10 cellular contexts compared by ENCODE assay signal in the genomic region with DNA sequence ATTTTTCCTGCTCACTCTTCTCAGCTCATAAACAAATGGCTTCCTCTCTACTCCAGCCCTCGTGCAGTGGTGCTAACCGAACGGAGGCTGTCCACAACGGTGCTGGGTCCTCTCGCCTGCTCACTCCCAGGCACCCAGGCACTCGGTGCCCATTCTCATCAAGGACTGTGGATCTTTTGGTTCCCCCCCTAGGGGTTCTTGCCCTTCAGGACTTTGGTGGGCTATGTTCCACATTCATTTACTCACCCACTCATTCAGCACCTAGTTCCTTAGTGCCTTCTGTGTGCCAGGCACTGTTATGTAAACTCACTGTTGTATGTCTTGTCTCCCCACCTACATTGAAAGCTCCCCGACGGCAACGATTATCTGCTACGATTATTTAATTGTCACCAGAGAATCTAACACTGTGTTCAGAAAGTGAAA.
A peak's percentile ranks its signal among the peaks of the same experiment; 100 is the strongest.
DNase-seq lines count a peak whose midpoint lies in the region; ATAC-seq and TF ChIP-seq lines count a peak whose summit lies in the region.
"Had no signal": no experiment of that assay in that cellular context is flagged by ENCODE, and none has a peak within 500 bp of the region (broad histone marks: within the 10 kb centered on the region; RNA-seq: fewer than 3 reads in every experiment).

No MANE protein-coding gene starts in this region.

- no peaks in the 10 kb centered on the region for H3K27me3 Mint-ChIP-seq in activated naive CD8-positive, alpha-beta T cell treated with anti-CD3 and anti-CD28 coated beads for 36 hours

- H3K9me3 ChIP-seq in right lobe of liver (no peaks in the 10 kb centered on the region), suprapubic skin (no peaks in the 10 kb centered on the region)

- H3K9me3 Mint-ChIP-seq in activated naive CD8-positive, alpha-beta T cell treated with anti-CD3 and anti-CD28 coated beads for 36 hours, result no peaks in the 10 kb centered on the region

- TF ChIP-seq CTCF in right lobe of liver (IDR thresholded peaks at IDR 0.05), result no peak
- TF ChIP-seq CTCF in suprapubic skin (IDR thresholded peaks at IDR 0.05), result no peak

- H3K4me1 Mint-ChIP-seq in activated naive CD8-positive, alpha-beta T cell treated with anti-CD3 and anti-CD28 coated beads for 36 hours, result peaks cover 84% of the 10 kb centered on the region

- peak overlapping the region in 1 of 3 donors; percentile 3 for H3K4me3 ChIP-seq in right lobe of liver
- H3K4me3 ChIP-seq in suprapubic skin, result no peak overlapping the region

- H3K27me3 ChIP-seq in right lobe of liver (no peaks in the 10 kb centered on the region), suprapubic skin (no peaks in the 10 kb centered on the region)

- peak overlapping the region; percentile 97 for H3K27ac Mint-ChIP-seq in activated naive CD8-positive, alpha-beta T cell treated with anti-CD3 and anti-CD28 coated beads for 36 hours

- H3K4me1 ChIP-seq in right lobe of liver (no peaks in the 10 kb centered on the region), suprapubic skin (peaks cover 25% of the 10 kb centered on the region)

- WGBS in right lobe of liver (ENCODE audit: insufficient coverage, low coverage, low lambda C conversion rate, missing lambda C conversion rate), result 64% methylated on average over 10 of the region's 10 CpGs
- WGBS in suprapubic skin, result 51% methylated on average over 10 of the region's 10 CpGs

- H3K4me3 Mint-ChIP-seq in activated naive CD8-positive, alpha-beta T cell treated with anti-CD3 and anti-CD28 coated beads for 36 hours, result peak overlapping the region; percentile 86

- TF ChIP-seq POLR2A in right lobe of liver (IDR thresholded peaks at IDR 0.05) (no peak), suprapubic skin (IDR thresholded peaks at IDR 0.05) (no peak)

- H3K27ac ChIP-seq in right lobe of liver (peak overlapping the region in 2 of 3 donors; percentile 36 to 57), suprapubic skin (peak overlapping the region; percentile 63)

- peak in 2 of 4 donors; percentile 21 to 36 for ATAC-seq in right lobe of liver
- no peak for ATAC-seq in GM21529 (IDR thresholded peaks at IDR 0.05; ENCODE audit: unreplicated experiment)

- peaks cover 74% of the 10 kb centered on the region for H3K36me3 Mint-ChIP-seq in activated naive CD8-positive, alpha-beta T cell treated with anti-CD3 and anti-CD28 coated beads for 36 hours

- intact Hi-C loops in right lobe of liver (cut with DNase I), result no loop called here

- peak; percentile 68 for DNase-seq in activated T-cell treated with anti-CD3 and anti-CD28 coated beads, Interleukin-2, amount 50 U/mL, for 1 hour
- DNase-seq in activated T-cell treated with anti-CD3 and anti-CD28 coated beads for 4 hours, result no peak
- no peak for DNase-seq in activated naive CD8-positive, alpha-beta T cell treated with anti-CD3 and anti-CD28 coated beads for 36 hours
- no peak for DNase-seq in right lobe of liver
- no peak for DNase-seq in suprapubic skin (ENCODE audit: low spot score in 2 of 2)
- no peak for DNase-seq in glomerular visceral epithelial cell (ENCODE audit: extremely low spot score)
- no peak for DNase-seq in NCI-H526 treated with DMSO at 0.1 percent for 48 hours (lab: John Stamatoyannopoulos, UW)
- DNase-seq: left cardiac atrium, NCI-H524 treated with DMSO at 0.1 percent for 48 hours had no signal

- H3K36me3 ChIP-seq in right lobe of liver, result no peaks in the 10 kb centered on the region
- H3K36me3 ChIP-seq in suprapubic skin, result no peaks in the 10 kb centered on the region

- no peak for TF ChIP-seq EP300 in suprapubic skin (IDR thresholded peaks at IDR 0.05)
